Comparison of ENCODE assay signal across 26 cellular contexts in the genomic region with DNA sequence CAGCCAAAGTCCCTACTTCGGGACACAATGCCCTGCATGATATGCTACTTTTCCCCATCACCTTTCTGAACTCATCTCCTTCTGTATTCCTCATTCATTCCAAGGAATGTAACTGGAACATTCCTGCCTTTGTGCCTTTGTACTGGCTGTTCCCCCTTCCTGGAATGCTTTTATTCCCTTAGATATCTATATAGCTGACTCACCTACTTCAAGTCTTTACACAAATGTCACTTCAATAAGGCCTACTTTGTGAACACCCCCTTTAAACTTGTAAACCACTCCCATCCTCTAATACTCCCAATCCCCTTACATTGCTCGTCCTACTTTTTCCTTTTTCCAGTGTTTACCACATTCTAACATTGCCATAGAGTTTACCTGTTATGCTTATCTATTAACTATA. TPM values are rescaled to one million over a fixed set of nuclear protein-coding genes. Genes with fewer than 3 reads are reported as not detected.
A peak's percentile ranks its signal among the peaks of the same experiment; 100 is the strongest.
DNase-seq lines count a peak whose midpoint lies in the region; ATAC-seq and TF ChIP-seq lines count a peak whose summit lies in the region.
"Had no signal": no experiment of that assay in that cellular context is flagged by ENCODE, and none has a peak within 500 bp of the region (broad histone marks: within the 10 kb centered on the region; RNA-seq: fewer than 3 reads in every experiment).

No MANE protein-coding gene starts in this region.

- CTCF ChIA-PET in activated CD8-positive, alpha-beta T cell treated with anti-CD3 and anti-CD28 coated beads for 36 hours (lab: Charles Lee), result interaction anchor here (0.9 to 5.5 kb wide), 6 partner anchors 13 to 153 kb away, joined by 3 to 65 read pairs (median 18); no protein-coding TSS in a partner anchor
- CTCF ChIA-PET in activated CD8-positive, alpha-beta T cell treated with anti-CD3 and anti-CD28 coated beads, Interleukin-2, amount 10 ng/mL, durations not matched to agents 7 days and 5 days (lab: Charles Lee), result interaction anchor here (1.3 to 12.7 kb wide), 4 partner anchors 19 to 97 kb away, joined by 4 to 141 read pairs (median 54); no protein-coding TSS in a partner anchor
- CTCF ChIA-PET in naive thymus-derived CD4-positive, alpha-beta T cell (lab: Charles Lee), result interaction anchor here (0.7 to 3.8 kb wide), 3 partner anchors 62 to 184 kb away, joined by 3 to 19 read pairs (median 3); no protein-coding TSS in a partner anchor

- no peak overlapping the region for H3K27ac ChIP-seq in DND-41 (ENCODE audit: low read length)
- H3K27ac ChIP-seq in naive thymus-derived CD4-positive, alpha-beta T cell (ENCODE audit: low read depth, low read length), result peak overlapping the region; percentile 51
- H3K27ac ChIP-seq: ascending aorta, neutrophil, tibial nerve, WERI-Rb-1 had no signal

- DNase-seq in activated CD8-positive, alpha-beta T cell treated with anti-CD3 and anti-CD28 coated beads for 36 hours, result no peak
- DNase-seq in activated CD8-positive, alpha-beta T cell treated with anti-CD3 and anti-CD28 coated beads, Interleukin-2, amount 10 ng/mL, durations not matched to agents 7 days and 5 days, result no peak
- DNase-seq in DND-41, result no peak
- no peak for DNase-seq in T-helper 17 cell
- DNase-seq in naive thymus-derived CD4-positive, alpha-beta T cell, result no peak
- DNase-seq in osteocyte (ENCODE audit: extremely low spot score, unreplicated experiment), result no peak
- no peak for DNase-seq in iPS-NIHi11 (ENCODE audit: low spot score)
- no peak for DNase-seq in AG08395 (ENCODE audit: low spot score)
- DNase-seq: activated CD4-positive, alpha-beta memory T cell treated with anti-CD3 and anti-CD28 coated beads, Interleukin-2, amount 10 ng/mL, durations not matched to agents 7 days and 5 days; activated effector memory CD4-positive, alpha-beta T cell treated with Interleukin-2 at 50 U/mL for 16 hours; COR-L47; NCI-H1092; NCI-H2081 treated with DMSO at 0.1 percent for 48 hours; NCI-H524; retina; SHP77; T-helper 2 cell; WERI-Rb-1 had no signal

- no peak overlapping the region for H3K9ac ChIP-seq in DND-41 (ENCODE audit: low read depth, low read length)

- H3K4me1 Mint-ChIP-seq in activated CD8-positive, alpha-beta T cell treated with anti-CD3 and anti-CD28 coated beads for 36 hours (ENCODE audit: low read depth), result peaks cover 23% of the 10 kb centered on the region
- H3K4me1 Mint-ChIP-seq in activated CD8-positive, alpha-beta T cell treated with anti-CD3 and anti-CD28 coated beads, Interleukin-2, amount 10 ng/mL, durations not matched to agents 7 days and 5 days (ENCODE audit: low read depth), result peaks cover 28% of the 10 kb centered on the region
- peaks cover 18% of the 10 kb centered on the region for H3K4me1 Mint-ChIP-seq in T-helper 17 cell
- H3K4me1 Mint-ChIP-seq in naive thymus-derived CD4-positive, alpha-beta T cell, result peaks cover 9 to 38% (median 32%) of the 10 kb centered on the region in 7 donors
- peaks cover 23% of the 10 kb centered on the region for H3K4me1 Mint-ChIP-seq in osteocyte (ENCODE audit: unreplicated experiment)

- POLR2A ChIA-PET in activated CD8-positive, alpha-beta T cell treated with anti-CD3 and anti-CD28 coated beads for 36 hours (lab: Charles Lee), result interaction anchor here (1.0 to 5.2 kb wide), 2 partner anchors 10 to 188 kb away, joined by 3 to 52 read pairs; no protein-coding TSS in a partner anchor
- POLR2A ChIA-PET in activated CD8-positive, alpha-beta T cell treated with anti-CD3 and anti-CD28 coated beads, Interleukin-2, amount 10 ng/mL, durations not matched to agents 7 days and 5 days (lab: Charles Lee), result no interaction called here
- POLR2A ChIA-PET in naive thymus-derived CD4-positive, alpha-beta T cell (lab: Charles Lee), result interaction anchor here (1.3 to 1.7 kb wide), 3 partner anchors 18 to 57 kb away, joined by 3 to 9 read pairs (median 6); a partner anchor contains a TSS

- H3K27me3 ChIP-seq in DND-41 (ENCODE audit: insufficient read depth, low read length, poor library complexity), result no peaks in the 10 kb centered on the region
- H3K27me3 ChIP-seq in naive thymus-derived CD4-positive, alpha-beta T cell (ENCODE audit: control insufficient read depth in 2 of 2, insufficient read depth in 2 of 2, low read length in 2 of 2), result no peaks in the 10 kb centered on the region
- H3K27me3 ChIP-seq: ascending aorta, neutrophil, tibial nerve had no signal

- H3K36me3 Mint-ChIP-seq in activated CD8-positive, alpha-beta T cell treated with anti-CD3 and anti-CD28 coated beads for 36 hours (ENCODE audit: low read depth), result peaks cover 47% of the 10 kb centered on the region
- H3K36me3 Mint-ChIP-seq in activated CD8-positive, alpha-beta T cell treated with anti-CD3 and anti-CD28 coated beads, Interleukin-2, amount 10 ng/mL, durations not matched to agents 7 days and 5 days (ENCODE audit: low read depth), result peaks cover 36% of the 10 kb centered on the region
- H3K36me3 Mint-ChIP-seq in T-helper 17 cell (ENCODE audit: low read depth) (peaks cover 12% of the 10 kb centered on the region), osteocyte (ENCODE audit: unreplicated experiment) (peaks cover 29% of the 10 kb centered on the region)
- peaks cover 5 to 30% (median 21%) of the 10 kb centered on the region in 5 donors for H3K36me3 Mint-ChIP-seq in naive thymus-derived CD4-positive, alpha-beta T cell

- H3K4me1 ChIP-seq in DND-41 (ENCODE audit: insufficient read depth, low read length), result peaks cover 30% of the 10 kb centered on the region
- peaks cover 13 to 19% of the 10 kb centered on the region in 2 donors for H3K4me1 ChIP-seq in naive thymus-derived CD4-positive, alpha-beta T cell (ENCODE audit: control insufficient read depth in 2 of 2, insufficient read depth in 2 of 2, low read length in 2 of 2)

- intact Hi-C loops in activated CD8-positive, alpha-beta T cell treated with anti-CD3 and anti-CD28 coated beads for 36 hours (cut with micrococcal nuclease), result no loop called here
- intact Hi-C loops in naive thymus-derived CD4-positive, alpha-beta T cell (cut with micrococcal nuclease), result loop anchor here (5.0 to 10.0 kb wide), 5 partner anchors 207 to 1643 kb away; a partner anchor contains a TSS

- peaks cover 34% of the 10 kb centered on the region for H3K79me2 ChIP-seq in DND-41 (ENCODE audit: insufficient read depth, low read length)

- H3K9me3 Mint-ChIP-seq in activated CD8-positive, alpha-beta T cell treated with anti-CD3 and anti-CD28 coated beads for 36 hours, result no peaks in the 10 kb centered on the region
- no peaks in the 10 kb centered on the region for H3K9me3 Mint-ChIP-seq in activated CD8-positive, alpha-beta T cell treated with anti-CD3 and anti-CD28 coated beads, Interleukin-2, amount 10 ng/mL, durations not matched to agents 7 days and 5 days (ENCODE audit: insufficient read depth)
- H3K9me3 Mint-ChIP-seq in naive thymus-derived CD4-positive, alpha-beta T cell, result peaks cover 0 to 2% (median 0%) of the 10 kb centered on the region in 11 donors
- H3K9me3 Mint-ChIP-seq in osteocyte (ENCODE audit: unreplicated experiment), result no peaks in the 10 kb centered on the region
- H3K9me3 Mint-ChIP-seq: activated CD4-positive, alpha-beta memory T cell treated with anti-CD3 and anti-CD28 coated beads, Interleukin-2, amount 10 ng/mL, durations not matched to agents 7 days and 5 days; stimulated activated memory B cell treated with anti-CD40 and anti-IgM and Interleukin-4, amounts not matched to agents 10 μg/mL and 1 μg/mL and 100 μg/mL, for 72 hours had no signal

- H3K4me3 ChIP-seq in DND-41 (ENCODE audit: low read depth in 1 of 2, low read length in 2 of 2), result no peak overlapping the region
- H3K4me3 ChIP-seq in naive thymus-derived CD4-positive, alpha-beta T cell (ENCODE audit: low read length), result no peak overlapping the region
- H3K4me3 ChIP-seq: ascending aorta, K562, tibial nerve had no signal

- no peak for TF ChIP-seq CTCF in activated CD8-positive, alpha-beta T cell treated with anti-CD3 and anti-CD28 coated beads for 36 hours (IDR thresholded peaks at IDR 0.05)
- no peak for TF ChIP-seq CTCF in DND-41 (IDR thresholded peaks at IDR 0.05; ENCODE audit: borderline replicate concordance, extremely low read depth, low read length, poor library complexity, severe bottlenecking)
- no peak for TF ChIP-seq CTCF in osteocyte (IDR thresholded peaks at IDR 0.05)

- peak overlapping the region; percentile 89 for H3K4me3 Mint-ChIP-seq in activated CD8-positive, alpha-beta T cell treated with anti-CD3 and anti-CD28 coated beads for 36 hours
- no peak overlapping the region for H3K4me3 Mint-ChIP-seq in activated CD8-positive, alpha-beta T cell treated with anti-CD3 and anti-CD28 coated beads, Interleukin-2, amount 10 ng/mL, durations not matched to agents 7 days and 5 days
- no peak overlapping the region for H3K4me3 Mint-ChIP-seq in T-helper 17 cell
- peak overlapping the region in 5 of 10 donors; percentile 1 to 98 (median 41) for H3K4me3 Mint-ChIP-seq in naive thymus-derived CD4-positive, alpha-beta T cell
- H3K4me3 Mint-ChIP-seq in osteocyte (ENCODE audit: unreplicated experiment), result no peak overlapping the region
- H3K4me3 Mint-ChIP-seq: activated CD4-positive, alpha-beta memory T cell treated with anti-CD3 and anti-CD28 coated beads, Interleukin-2, amount 10 ng/mL, durations not matched to agents 7 days and 5 days; stimulated activated memory B cell treated with anti-CD40 and anti-IgM and Interleukin-4, amounts not matched to agents 10 μg/mL and 1 μg/mL and 100 μg/mL, for 72 hours had no signal

- H3K27me3 Mint-ChIP-seq in activated CD8-positive, alpha-beta T cell treated with anti-CD3 and anti-CD28 coated beads for 36 hours, result no peaks in the 10 kb centered on the region
- no peaks in the 10 kb centered on the region for H3K27me3 Mint-ChIP-seq in activated CD8-positive, alpha-beta T cell treated with anti-CD3 and anti-CD28 coated beads, Interleukin-2, amount 10 ng/mL, durations not matched to agents 7 days and 5 days (ENCODE audit: low read depth)
- no peaks in the 10 kb centered on the region for H3K27me3 Mint-ChIP-seq in T-helper 17 cell
- H3K27me3 Mint-ChIP-seq in naive thymus-derived CD4-positive, alpha-beta T cell, result no peaks in the 10 kb centered on the region
- H3K27me3 Mint-ChIP-seq in osteocyte (ENCODE audit: unreplicated experiment), result no peaks in the 10 kb centered on the region
- H3K27me3 Mint-ChIP-seq: activated CD4-positive, alpha-beta memory T cell treated with anti-CD3 and anti-CD28 coated beads, Interleukin-2, amount 10 ng/mL, durations not matched to agents 7 days and 5 days; stimulated activated memory B cell treated with anti-CD40 and anti-IgM and Interleukin-4, amounts not matched to agents 10 μg/mL and 1 μg/mL and 100 μg/mL, for 72 hours had no signal

- H2AFZ ChIP-seq in DND-41 (ENCODE audit: low read depth, low read length), result no peak overlapping the region

- H4K20me1 ChIP-seq in DND-41 (ENCODE audit: insufficient read depth, low read length), result 0 out of 2 replicates have a peak, but pooled peaks cover 5% of the 10 kb centered on the region

- peak overlapping the region; percentile 3 for H3K27ac Mint-ChIP-seq in activated CD8-positive, alpha-beta T cell treated with anti-CD3 and anti-CD28 coated beads for 36 hours
- H3K27ac Mint-ChIP-seq in activated CD8-positive, alpha-beta T cell treated with anti-CD3 and anti-CD28 coated beads, Interleukin-2, amount 10 ng/mL, durations not matched to agents 7 days and 5 days, result no peak overlapping the region
- peak overlapping the region; percentile 73 for H3K27ac Mint-ChIP-seq in T-helper 17 cell
- peak overlapping the region in 3 of 9 donors; percentile 75 to 83 (median 77) for H3K27ac Mint-ChIP-seq in naive thymus-derived CD4-positive, alpha-beta T cell
- H3K27ac Mint-ChIP-seq in osteocyte (ENCODE audit: unreplicated experiment), result no peak overlapping the region
- H3K27ac Mint-ChIP-seq: stimulated activated memory B cell treated with anti-CD40 and anti-IgM and Interleukin-4, amounts not matched to agents 10 μg/mL and 1 μg/mL and 100 μg/mL, for 72 hours had no signal

- ATAC-seq in activated CD8-positive, alpha-beta T cell treated with anti-CD3 and anti-CD28 coated beads for 36 hours, result no peak
- ATAC-seq in activated CD8-positive, alpha-beta T cell treated with anti-CD3 and anti-CD28 coated beads, Interleukin-2, amount 10 ng/mL, durations not matched to agents 7 days and 5 days, result no peak
- no peak for ATAC-seq in DND-41 (ENCODE audit: insufficient read depth, low read depth)
- no peak for ATAC-seq in T-helper 17 cell
- no peak for ATAC-seq in naive thymus-derived CD4-positive, alpha-beta T cell
- ATAC-seq: HCT116; K562; stimulated activated memory B cell treated with anti-CD40 and anti-IgM and Interleukin-4, amounts not matched to agents 10 μg/mL and 1 μg/mL and 100 μg/mL, for 72 hours had no signal

- H3K4me2 ChIP-seq in DND-41 (ENCODE audit: insufficient read depth, low read length), result peak overlapping the region; percentile 90; the same call in 1 of the 2 replicates

- H3K9me3 ChIP-seq in DND-41 (ENCODE audit: insufficient read depth, low read length, severe bottlenecking), result no peaks in the 10 kb centered on the region
- H3K9me3 ChIP-seq in T-helper 17 cell (ENCODE audit: control insufficient read depth, low read length, poor library complexity, severe bottlenecking), result no peaks in the 10 kb centered on the region
- H3K9me3 ChIP-seq in naive thymus-derived CD4-positive, alpha-beta T cell (ENCODE audit: control insufficient read depth in 2 of 3, low read length in 3 of 3), result no peaks in the 10 kb centered on the region
- H3K9me3 ChIP-seq: ascending aorta, neutrophil, tibial nerve had no signal

- peaks cover 55% of the 10 kb centered on the region for H3K36me3 ChIP-seq in DND-41 (ENCODE audit: insufficient read depth, low read length)
- H3K36me3 ChIP-seq in naive thymus-derived CD4-positive, alpha-beta T cell (ENCODE audit: control insufficient read depth in 2 of 3, insufficient read depth in 3 of 3, low read length in 3 of 3), result peaks cover 17 to 63% (median 19%) of the 10 kb centered on the region in 3 experiments

RNA-seq across cellular contexts. Expression of a gene that starts 2.4 kb away (rescaled TPM):
- 10 to 100 TPM; 45.5 to 45.9 TPM for total RNA-seq in activated CD8-positive, alpha-beta T cell treated with anti-CD3 and anti-CD28 coated beads for 36 hours
- 10 to 100 TPM; 37.1 to 38.8 TPM for total RNA-seq in activated CD8-positive, alpha-beta T cell treated with anti-CD3 and anti-CD28 coated beads, Interleukin-2, amount 10 ng/mL, durations not matched to agents 7 days and 5 days
- total RNA-seq in T-helper 17 cell, result 10 to 100 TPM; 32.4 to 34.6 TPM
- 10 to 100 TPM; 34.0 to 48.0 (median 44.0) TPM for total RNA-seq in naive thymus-derived CD4-positive, alpha-beta T cell
- polyA plus RNA-seq in naive thymus-derived CD4-positive, alpha-beta T cell, result 10 to 100 TPM; 14.2 to 30.0 TPM
- total RNA-seq in osteocyte, result 34.3 and 34.4 TPM in 2 replicates

RNA-seq across cellular contexts. Expression of a gene that starts 24.0 kb away (rescaled TPM):
- total RNA-seq in activated CD8-positive, alpha-beta T cell treated with anti-CD3 and anti-CD28 coated beads for 36 hours, result 1 to 10 TPM; 1.2 to 2.6 TPM
- 10 to 100 TPM; 29.9 to 31.4 TPM for total RNA-seq in activated CD8-positive, alpha-beta T cell treated with anti-CD3 and anti-CD28 coated beads, Interleukin-2, amount 10 ng/mL, durations not matched to agents 7 days and 5 days
- total RNA-seq in T-helper 17 cell (100 to 1,000 TPM; 206 to 225 TPM), osteocyte (0.86 and 1.1 TPM in 2 replicates)
- total RNA-seq in naive thymus-derived CD4-positive, alpha-beta T cell, result 100 to 1,000 TPM in 3 of 5 experiments, 10 to 100 TPM in 2; 53.3 to 173 (median 110) TPM
- polyA plus RNA-seq in naive thymus-derived CD4-positive, alpha-beta T cell, result 100 to 1,000 TPM; 178 to 252 TPM

RNA-seq across cellular contexts. Expression of a gene that starts 52.7 kb away (rescaled TPM):
- under 1 TPM in 1 of 2 experiments, not detected in 1; 0.56 TPM for total RNA-seq in activated CD8-positive, alpha-beta T cell treated with anti-CD3 and anti-CD28 coated beads for 36 hours
- not detected for total RNA-seq in activated CD8-positive, alpha-beta T cell treated with anti-CD3 and anti-CD28 coated beads, Interleukin-2, amount 10 ng/mL, durations not matched to agents 7 days and 5 days
- total RNA-seq in T-helper 17 cell (1 to 10 TPM; 1.2 to 1.5 TPM), osteocyte (13.8 and 15.3 TPM in 2 replicates)
- total RNA-seq in naive thymus-derived CD4-positive, alpha-beta T cell, result 1 to 10 TPM in 1 of 5 experiments, under 1 TPM in 2, not detected in 2; 0.17 to 1.2 (median 0.32) TPM
- not detected for polyA plus RNA-seq in naive thymus-derived CD4-positive, alpha-beta T cell
- total RNA-seq: ascending aorta, fibroblast of villous mesenchyme, mesenteric fat pad, tibial nerve had no signal

Comparison
In these comparisons a context has a peak if more than half of its experiments do, and no peak if none do; other contexts are left out.
1. H3K27ac Mint-ChIP-seq: peak in activated CD8-positive, alpha-beta T cell treated with anti-CD3 and anti-CD28 coated beads for 36 hours (single experiment) and T-helper 17 cell (single experiment); none in activated CD8-positive, alpha-beta T cell treated with anti-CD3 and anti-CD28 coated beads, Interleukin-2, amount 10 ng/mL, durations not matched to agents 7 days and 5 days (single experiment) and osteocyte (single experiment).
2. RNA of a gene that starts 24.0 kb away (total RNA-seq): 206 to 225 TPM in T-helper 17 cell, 53.3 to 173 TPM in naive thymus-derived CD4-positive, alpha-beta T cell and 29.9 to 31.4 TPM in activated CD8-positive, alpha-beta T cell treated with anti-CD3 and anti-CD28 coated beads, Interleukin-2, amount 10 ng/mL, durations not matched to agents 7 days and 5 days; 1.2 to 2.6 TPM in activated CD8-positive, alpha-beta T cell treated with anti-CD3 and anti-CD28 coated beads for 36 hours and 0.86 to 1.1 TPM in osteocyte; every median in the first group is over 4 times any median in the second.